ENCODE assay signal across 2 cellular contexts in genomic region chr1:11321656-11322491, GRCh38.
TF ChIP-seq lines count a peak whose summit lies in the region.

No MANE protein-coding gene starts in this region.

TF ChIP-seq in SK-N-SH, 30 proteins besides CTCF, POLR2A, EP300 and RAD21:
- TF ChIP-seq IRF3 (IDR thresholded peaks at IDR 0.05; ENCODE audit: low read depth, low read length), result no peak
- TF ChIP-seq MXI1 (IDR thresholded peaks at IDR 0.05; ENCODE audit: low read depth, low read length), result peak; percentile 47
- TF ChIP-seq SMC3 (IDR thresholded peaks at IDR 0.05; ENCODE audit: low read depth, low read length), result 0 out of 2 replicates have a peak, but pooled peaks have one; percentile 4
- no peak for TF ChIP-seq TCF12 (IDR thresholded peaks at IDR 0.05)
- TF ChIP-seq CHD2 (IDR thresholded peaks at IDR 0.05; ENCODE audit: low read length, partially characterized antibody), result peak; percentile 53

TF ChIP-seq in SK-N-SH treated with all-trans-retinoic acid at 6 μM for 48 hours, 23 proteins besides CTCF, POLR2A, EP300 and RAD21:
- TF ChIP-seq ZNF565 (CRISPR knock-in tag; conservative IDR thresholded peaks at IDR 0.05; ENCODE audit: low read depth) (no peak), ARNTL (CRISPR knock-in tag; IDR thresholded peaks at IDR 0.05; ENCODE audit: borderline replicate concordance, low read depth) (no peak), ZNF70 (CRISPR knock-in tag; IDR thresholded peaks at IDR 0.05) (no peak)
